ENCODE assay signal across 23 cellular contexts in the genomic region with DNA sequence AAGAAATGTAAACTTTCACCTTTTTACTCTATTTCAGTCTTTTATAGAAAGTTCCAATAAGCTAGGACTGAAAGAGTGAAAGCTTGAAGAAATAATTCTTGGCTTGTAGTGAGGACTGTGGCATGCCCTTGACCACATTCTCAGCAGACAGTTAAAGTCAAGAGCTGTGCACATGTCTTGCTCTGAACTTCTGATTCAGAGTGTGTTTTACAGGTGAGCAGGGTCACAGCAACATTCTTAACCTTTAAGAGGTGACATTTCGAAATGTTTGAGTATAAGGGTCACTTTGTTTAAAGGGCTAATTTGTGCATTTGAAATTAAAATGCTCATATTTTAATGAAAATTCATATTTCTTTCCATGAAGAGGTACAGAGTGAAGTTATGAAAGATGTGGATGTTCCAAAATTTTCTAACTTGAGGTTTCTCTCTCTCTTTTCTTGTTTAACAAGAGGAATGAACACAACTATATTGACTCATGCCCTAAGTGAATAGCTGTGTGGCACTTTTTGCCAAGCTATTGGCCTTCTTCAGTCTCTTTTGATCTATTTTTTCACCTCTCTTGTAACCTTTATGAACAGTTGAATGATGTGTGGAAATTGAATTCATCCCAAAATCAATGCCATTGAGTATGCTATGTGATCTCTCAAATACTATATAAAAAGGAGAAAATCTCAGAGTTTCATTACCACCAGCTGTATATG.
DNase-seq lines count a peak whose midpoint lies in the region; ATAC-seq, FAIRE-seq and TF ChIP-seq lines count a peak whose summit lies in the region.
"Had no signal": no experiment of that assay in that cellular context is flagged by ENCODE, and none has a peak within 500 bp of the region (broad histone marks: within the 10 kb centered on the region; RNA-seq: fewer than 3 reads in every experiment).

No MANE protein-coding gene starts in this region.

- no peaks in the 10 kb centered on the region for H3K4me1 Mint-ChIP-seq in activated CD8-positive, alpha-beta T cell treated with anti-CD3 and anti-CD28 coated beads for 36 hours (ENCODE audit: low read depth)
- H3K4me1 Mint-ChIP-seq: B cell had no signal

- no peaks in the 10 kb centered on the region for H3K79me2 ChIP-seq in HepG2 (ENCODE audit: insufficient read depth, low read length)

- no peak overlapping the region for H3K27ac Mint-ChIP-seq in activated CD8-positive, alpha-beta T cell treated with anti-CD3 and anti-CD28 coated beads for 36 hours
- H3K27ac Mint-ChIP-seq: B cell; CD4-positive, alpha-beta T cell; CD8-positive, alpha-beta T cell had no signal

- BruUV-seq in HepG2 (replicated peaks; lab: Mats Ljungman, UMichigan), result no TSS peak

- no peak for ATAC-seq in HepG2
- ATAC-seq in left lobe of liver, result peak; percentile 81
- peak; percentile 56 to 87 (median 76) for ATAC-seq in right lobe of liver
- ATAC-seq in activated CD8-positive, alpha-beta T cell treated with anti-CD3 and anti-CD28 coated beads for 36 hours, result no peak
- ATAC-seq in sciatic nerve, result no peak
- ATAC-seq: A549; CD8-positive, alpha-beta T cell had no signal

- no peaks in the 10 kb centered on the region for H4K20me1 ChIP-seq in HepG2 (ENCODE audit: insufficient read depth, low read length)
- H4K20me1 ChIP-seq: BLaER1 treated with 17β-estradiol and CSF1 and Interleukin-3, amounts not matched to agents 10 nM and 100 nM had no signal

- TF ChIP-seq POLR2A in HepG2 (IDR thresholded peaks at IDR 0.05; ENCODE audit: insufficient read depth in 1 of 2, low read depth in 2 of 2, low read length in 2 of 2) (no peak), right lobe of liver (IDR thresholded peaks at IDR 0.05) (no peak)

- CTCF ChIA-PET in HepG2 (lab: Yijun Ruan, JAX; ENCODE audit: low intra/inter-chr PET ratio, low total read pairs), result no interaction called here
- CTCF ChIA-PET in activated CD8-positive, alpha-beta T cell treated with anti-CD3 and anti-CD28 coated beads for 36 hours (lab: Charles Lee), result no interaction called here

- DNase-seq in HepG2 (ENCODE audit: low spot score) (no peak), left lobe of liver (ENCODE audit: low spot score) (no peak), right lobe of liver (no peak), sciatic nerve (ENCODE audit: low spot score) (no peak), putamen (ENCODE audit: low spot score) (no peak)
- DNase-seq in activated CD8-positive, alpha-beta T cell treated with anti-CD3 and anti-CD28 coated beads for 36 hours, result no peak
- DNase-seq: AML-193; Caco-2; Calu3; CD4-positive, alpha-beta T cell; CD8-positive, alpha-beta T cell; DMS79 treated with DMSO at 0.1 percent for 48 hours; GF-D8 had no signal

- POLR2A ChIA-PET in HepG2 (lab: Yijun Ruan, JAX), result no interaction called here
- POLR2A ChIA-PET in activated CD8-positive, alpha-beta T cell treated with anti-CD3 and anti-CD28 coated beads for 36 hours (lab: Charles Lee), result no interaction called here

- H3K4me3 Mint-ChIP-seq in activated CD8-positive, alpha-beta T cell treated with anti-CD3 and anti-CD28 coated beads for 36 hours, result no peak overlapping the region
- H3K4me3 Mint-ChIP-seq: B cell; CD4-positive, alpha-beta T cell; CD8-positive, alpha-beta T cell had no signal

- H3K4me3 ChIP-seq in liver (ENCODE audit: low read depth in 1 of 3, low read length in 3 of 3), result no peak overlapping the region
- no peak overlapping the region for H3K4me3 ChIP-seq in HepG2 (replicated peaks in 1 of 3; ENCODE audit: insufficient read depth in 1 of 3, low read depth in 2 of 3, low read length in 3 of 3)
- H3K4me3 ChIP-seq in right lobe of liver, result no peak overlapping the region
- H3K4me3 ChIP-seq: A549; BLaER1 treated with 17β-estradiol and CSF1 and Interleukin-3, amounts not matched to agents 10 nM and 100 nM had no signal

- H3K4me2 ChIP-seq in HepG2 (ENCODE audit: low read depth, low read length), result no peak overlapping the region
- H3K4me2 ChIP-seq: A549; BLaER1 treated with 17β-estradiol and CSF1 and Interleukin-3, amounts not matched to agents 10 nM and 100 nM had no signal

- H3K9me3 ChIP-seq in liver (ENCODE audit: control insufficient read depth in 4 of 4, low read length in 3 of 4) (no peaks in the 10 kb centered on the region), HepG2 (ENCODE audit: low read length) (peaks cover 81% of the 10 kb centered on the region), right lobe of liver (no peaks in the 10 kb centered on the region)
- H3K9me3 ChIP-seq: A549, Caco-2 had no signal

- TF ChIP-seq RAD21 in liver (IDR thresholded peaks at IDR 0.05) (peak in 1 of 2 donors; percentile 15), HepG2 (CRISPR knock-in tag; IDR thresholded peaks at IDR 0.05) (no peak)

- no peaks in the 10 kb centered on the region for H3K27me3 Mint-ChIP-seq in activated CD8-positive, alpha-beta T cell treated with anti-CD3 and anti-CD28 coated beads for 36 hours
- H3K27me3 Mint-ChIP-seq: B cell; CD4-positive, alpha-beta T cell had no signal

- TF ChIP-seq EP300 in HepG2 (IDR thresholded peaks at IDR 0.05; ENCODE audit: low read depth in 2 of 2, low read length in 2 of 2) (no peak), HepG2 (CRISPR knock-in tag; IDR thresholded peaks at IDR 0.05; ENCODE audit: borderline replicate concordance) (no peak)

- intact Hi-C loops in HepG2 (cut with micrococcal nuclease; ENCODE audit: unreplicated experiment), result no loop called here
- intact Hi-C loops in right lobe of liver (cut with DNase I), result no loop called here
- intact Hi-C loops in activated CD8-positive, alpha-beta T cell treated with anti-CD3 and anti-CD28 coated beads for 36 hours (cut with micrococcal nuclease), result no loop called here
- intact Hi-C loops in sciatic nerve (cut with DNase I), result no loop called here

- no peak overlapping the region for H3K27ac ChIP-seq in liver (ENCODE audit: low read depth in 1 of 2, low read length in 2 of 2)
- no peak overlapping the region for H3K27ac ChIP-seq in HepG2 (ENCODE audit: extremely low read length, insufficient read depth, low read length)
- peak overlapping the region in 1 of 3 donors; percentile 65 for H3K27ac ChIP-seq in right lobe of liver
- H3K27ac ChIP-seq: 22Rv1; A549; BLaER1 treated with 17β-estradiol and CSF1 and Interleukin-3, amounts not matched to agents 10 nM and 100 nM; C4-2B had no signal

- WGBS in liver, result 32% methylated on average over 1 of the region's 1 CpG
- 0% methylated on average over 1 of the region's 1 CpG for WGBS in HepG2 (ENCODE audit: low lambda C conversion rate)
- WGBS in right lobe of liver (ENCODE audit: insufficient coverage, low coverage, low lambda C conversion rate, missing lambda C conversion rate), result 32% methylated on average over 1 of the region's 1 CpG

- H3K27me3 ChIP-seq in liver (ENCODE audit: control insufficient read depth in 4 of 4, insufficient read depth in 4 of 4, low read length in 3 of 4) (no peaks in the 10 kb centered on the region), HepG2 (ENCODE audit: control insufficient read depth in 1 of 2, insufficient read depth in 2 of 2, low read length in 2 of 2) (no peaks in the 10 kb centered on the region), right lobe of liver (no peaks in the 10 kb centered on the region)
- H3K27me3 ChIP-seq: BLaER1 treated with 17β-estradiol and CSF1 and Interleukin-3, amounts not matched to agents 10 nM and 100 nM had no signal

- H3K9me3 Mint-ChIP-seq in activated CD8-positive, alpha-beta T cell treated with anti-CD3 and anti-CD28 coated beads for 36 hours, result peaks cover 3% of the 10 kb centered on the region
- H3K9me3 Mint-ChIP-seq: CD4-positive, alpha-beta T cell had no signal

- no peak overlapping the region for H2AFZ ChIP-seq in HepG2 (ENCODE audit: low read length)

- no peak for FAIRE-seq in HepG2 (lab: Jason Lieb, UNC)
- FAIRE-seq: A549, D721Med, G401.6, GM12891, GM19239 had no signal

- H3K36me3 Mint-ChIP-seq in activated CD8-positive, alpha-beta T cell treated with anti-CD3 and anti-CD28 coated beads for 36 hours (ENCODE audit: low read depth), result no peaks in the 10 kb centered on the region
- H3K36me3 Mint-ChIP-seq: CD8-positive, alpha-beta T cell had no signal

- H3K9ac ChIP-seq in liver (ENCODE audit: low read depth in 1 of 2, low read length in 2 of 2), result no peak overlapping the region
- H3K9ac ChIP-seq in HepG2 (ENCODE audit: insufficient read depth, low read depth, low read length), result no peak overlapping the region
- H3K9ac ChIP-seq: BLaER1 treated with 17β-estradiol and CSF1 and Interleukin-3, amounts not matched to agents 10 nM and 100 nM had no signal

- peaks cover 0 to 9% (median 2%) of the 10 kb centered on the region in 4 donors for H3K4me1 ChIP-seq in liver (ENCODE audit: control insufficient read depth in 4 of 4, insufficient read depth in 4 of 4, low read length in 3 of 4)
- no peaks in the 10 kb centered on the region for H3K4me1 ChIP-seq in HepG2 (ENCODE audit: insufficient read depth, low read length)
- H3K4me1 ChIP-seq in right lobe of liver, result peaks cover 0 to 7% (median 0%) of the 10 kb centered on the region in 4 donors
- H3K4me1 ChIP-seq: A549; BLaER1 treated with 17β-estradiol and CSF1 and Interleukin-3, amounts not matched to agents 10 nM and 100 nM; Caco-2 had no signal

- in situ Hi-C loops in HepG2 (cut with HindIII; ENCODE audit: extremely low pct_ligation_motif_present, low pct_unique_long_range_greater_than_20kb), result no loop called here

- TF ChIP-seq CTCF in liver (IDR thresholded peaks at IDR 0.05; ENCODE audit: low read depth, low read length, missing input control) (no peak), HepG2 (CRISPR knock-in tag; IDR thresholded peaks at IDR 0.05) (no peak), right lobe of liver (IDR thresholded peaks at IDR 0.05) (no peak)
- no peak for TF ChIP-seq CTCF in activated CD8-positive, alpha-beta T cell treated with anti-CD3 and anti-CD28 coated beads for 36 hours (IDR thresholded peaks at IDR 0.05)

- H3K36me3 ChIP-seq in liver (ENCODE audit: control insufficient read depth in 4 of 4, insufficient read depth in 3 of 4, low read depth in 1 of 4, low read length in 3 of 4) (no peaks in the 10 kb centered on the region), HepG2 (replicated peaks in 1 of 2; ENCODE audit: control insufficient read depth in 1 of 2, insufficient read depth in 2 of 2, low read length in 2 of 2) (no peaks in the 10 kb centered on the region), right lobe of liver (no peaks in the 10 kb centered on the region)
- H3K36me3 ChIP-seq: BLaER1 treated with 17β-estradiol and CSF1 and Interleukin-3, amounts not matched to agents 10 nM and 100 nM had no signal

TF ChIP-seq in liver, 16 proteins besides CTCF, POLR2A, EP300 and RAD21 (continues in another document):
- TF ChIP-seq, protein P1, sequence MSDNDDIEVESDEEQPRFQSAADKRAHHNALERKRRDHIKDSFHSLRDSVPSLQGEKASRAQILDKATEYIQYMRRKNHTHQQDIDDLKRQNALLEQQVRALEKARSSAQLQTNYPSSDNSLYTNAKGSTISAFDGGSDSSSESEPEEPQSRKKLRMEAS (IDR thresholded peaks at IDR 0.05), result peak; percentile 28

TF ChIP-seq in HepG2, 621 proteins besides CTCF, POLR2A, EP300 and RAD21 (continues in another document):
- no peak for TF ChIP-seq PAF1 (CRISPR knock-in tag; IDR thresholded peaks at IDR 0.05)

Comparison
In these comparisons a context has a peak if more than half of its experiments do, and no peak if none do; other contexts are left out.
1. ATAC-seq: peak in left lobe of liver (single experiment) and right lobe of liver (4 of 4); none in HepG2 (single experiment), activated CD8-positive, alpha-beta T cell treated with anti-CD3 and anti-CD28 coated beads for 36 hours (single experiment) and sciatic nerve (single experiment).